In genomic region chr14:77790566-77791224, GRCh38 we compare ENCODE assay signal across 1 cellular context.
TF ChIP-seq lines count a peak whose summit lies in the region.

No MANE protein-coding gene starts in this region.

TF ChIP-seq in H1, 55 proteins besides CTCF, POLR2A, EP300 and RAD21:
- TF ChIP-seq CREB1 (IDR thresholded peaks at IDR 0.05) (no peak), RFX5 (IDR thresholded peaks at IDR 0.05; ENCODE audit: borderline replicate concordance, low read depth, low read length) (no peak), YY1 (IDR thresholded peaks at IDR 0.05; ENCODE audit: low read depth, low read length) (no peak), CEBPB (IDR thresholded peaks at IDR 0.05; ENCODE audit: low read depth, low read length) (no peak), KDM1A (IDR thresholded peaks at IDR 0.05; ENCODE audit: borderline replicate concordance, low read length) (no peak), ATF3 (IDR thresholded peaks at IDR 0.05; ENCODE audit: insufficient read depth, low read depth, low read length) (no peak), SRF (IDR thresholded peaks at IDR 0.05; ENCODE audit: low read depth, low read length) (no peak), NRF1 (IDR thresholded peaks at IDR 0.05; ENCODE audit: low read depth, low read length) (no peak), POU5F1 (IDR thresholded peaks at IDR 0.05; ENCODE audit: low read depth, low read length) (no peak), JUN (IDR thresholded peaks at IDR 0.05; ENCODE audit: low read depth, low read length) (no peak), SIRT6 (IDR thresholded peaks at IDR 0.05; ENCODE audit: low read length) (no peak), ZNF274 (IDR thresholded peaks at IDR 0.05; ENCODE audit: borderline replicate concordance, extremely low read depth, low read length) (no peak), POLR2AphosphoS5 (IDR thresholded peaks at IDR 0.05; ENCODE audit: low read depth, low read length) (no peak), TBP (IDR thresholded peaks at IDR 0.05; ENCODE audit: low read depth, low read length) (no peak), FOSL1 (IDR thresholded peaks at IDR 0.05; ENCODE audit: insufficient read depth, low read depth, low read length) (no peak), HDAC2 (IDR thresholded peaks at IDR 0.05; ENCODE audit: borderline replicate concordance in 1 of 2, low read depth in 2 of 2, low read length in 2 of 2) (no peak), SP2 (IDR thresholded peaks at IDR 0.05; ENCODE audit: low read length) (no peak), EZH2 (IDR thresholded peaks at IDR 0.05; ENCODE audit: low read depth, low read length, severe bottlenecking) (no peak), SP1 (IDR thresholded peaks at IDR 0.05; ENCODE audit: low read depth, low read length) (no peak), MAX (IDR thresholded peaks at IDR 0.05) (no peak)
TF ChIP-seq in H1: peak in this region for 0.
